ENCODE assay signal across 18 cellular contexts in the genomic region with DNA sequence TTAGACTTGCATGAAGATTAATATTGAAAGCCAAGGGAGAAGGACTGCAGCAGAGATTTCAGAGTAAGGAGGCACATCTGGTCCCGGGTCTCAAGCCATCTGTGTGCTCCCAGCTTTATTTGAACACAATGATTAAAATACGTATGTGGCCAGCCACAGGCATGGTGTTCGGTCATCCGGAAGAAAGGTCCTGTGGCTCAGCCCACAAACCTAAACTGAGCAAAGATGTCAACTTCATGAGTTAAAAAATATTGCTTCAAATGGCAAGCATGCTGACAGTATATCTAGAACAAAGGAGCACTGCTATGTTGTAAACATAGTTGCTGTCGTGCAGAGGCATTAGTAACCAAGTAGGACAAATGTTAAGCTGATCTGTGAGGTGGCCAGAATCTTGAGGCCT.
A peak's percentile ranks its signal among the peaks of the same experiment; 100 is the strongest.
DNase-seq lines count a peak whose midpoint lies in the region; ATAC-seq, FAIRE-seq and TF ChIP-seq lines count a peak whose summit lies in the region.
"Had no signal": no experiment of that assay in that cellular context is flagged by ENCODE, and none has a peak within 500 bp of the region (broad histone marks: within the 10 kb centered on the region; RNA-seq: fewer than 3 reads in every experiment).

No MANE protein-coding gene starts in this region.

- H4K20me1 ChIP-seq in HCT116 (ENCODE audit: insufficient read depth): no peaks in the 10 kb centered on the region
- no peaks in the 10 kb centered on the region for H4K20me1 ChIP-seq in astrocyte (ENCODE audit: insufficient read depth, low read length)
- no peaks in the 10 kb centered on the region for H4K20me1 ChIP-seq in keratinocyte (ENCODE audit: control insufficient read depth, extremely low read depth, insufficient read depth, low read length)

- H3K4me3 ChIP-seq in HCT116 (replicated peaks in 1 of 2; ENCODE audit: low read depth in 1 of 2, low read length in 2 of 2) (no peak overlapping the region), astrocyte (ENCODE audit: insufficient read depth, low read depth, low read length) (no peak overlapping the region), keratinocyte (ENCODE audit: control insufficient read depth in 2 of 3, extremely low read depth in 1 of 3, insufficient read depth in 2 of 3, low read depth in 1 of 3, low read length in 3 of 3) (no peak overlapping the region), lower lobe of right lung (no peak overlapping the region)
- H3K4me3 ChIP-seq: SK-N-MC, spleen, upper lobe of left lung had no signal

- RAD21 ChIA-PET in HCT116 (lab: Charles Lee; ENCODE audit: low non-redundant PET in 1 of 2, low total read pairs in 2 of 2, uncharacterized antibody in 2 of 2, unreplicated experiment in 2 of 2): interaction anchor here in 1 of 2 experiments (0.7 kb wide), 1 partner anchor 408 kb away, joined by 4 read pairs; no protein-coding TSS in a partner anchor

- intact Hi-C loops in HCT116 (cut with micrococcal nuclease): loop anchor here (2.0 kb wide), 1 partner anchor 408 kb away; no protein-coding TSS in a partner anchor
- intact Hi-C loops in lower lobe of right lung (cut with DNase I): no loop called here

- H3K27ac ChIP-seq in HCT116 (ENCODE audit: low read depth, low read length): peak overlapping the region; percentile 98
- H3K27ac ChIP-seq in astrocyte (ENCODE audit: low read depth, low read length): peak overlapping the region; percentile 45
- H3K27ac ChIP-seq in keratinocyte (ENCODE audit: control insufficient read depth, insufficient read depth, low read length): no peak overlapping the region
- no peak overlapping the region for H3K27ac ChIP-seq in lower lobe of right lung
- H3K27ac ChIP-seq: parathyroid adenoma, SK-N-MC, spleen, upper lobe of left lung had no signal

- H3K4me2 ChIP-seq in HCT116 (ENCODE audit: low read length) (peak overlapping the region; percentile 62), astrocyte (ENCODE audit: low read length) (no peak overlapping the region), keratinocyte (ENCODE audit: control insufficient read depth, extremely low read depth, insufficient read depth, low read depth, low read length) (no peak overlapping the region)

- no peak overlapping the region for H3K27ac Mint-ChIP-seq in astrocyte (ENCODE audit: unreplicated experiment)
- no peak overlapping the region for H3K27ac Mint-ChIP-seq in endothelial cell (ENCODE audit: unreplicated experiment)
- H3K27ac Mint-ChIP-seq: activated naive CD4-positive, alpha-beta T cell treated with anti-CD3 and anti-CD28 coated beads, Interleukin-2, amount 50 U/mL, for 72 hours; immature natural killer cell had no signal

- dilution Hi-C loops in keratinocyte (cut with MboI; ENCODE audit: extremely low pct_ligation_motif_present, low sequenced_read_pairs): no loop called here

- POLR2A ChIA-PET in HCT116 (lab: Charles Lee): interaction anchor here (0.7 to 1.4 kb wide), 6 partner anchors 8 to 188 kb away, joined by 3 to 6 read pairs (median 5); a partner anchor contains a TSS

- H3K9me1 ChIP-seq in keratinocyte (ENCODE audit: control insufficient read depth, extremely low read depth, insufficient read depth, low read length): no peaks in the 10 kb centered on the region

- peak; percentile 43 for DNase-seq in AG09319 (ENCODE audit: extremely low read depth, low read depth)
- DNase-seq in HCT116 (ENCODE audit: low read depth, low spot score): no peak
- DNase-seq in astrocyte (ENCODE audit: low read depth): peak; percentile 89
- no peak for DNase-seq in keratinocyte (ENCODE audit: low read depth, low spot score)
- DNase-seq in endothelial cell (ENCODE audit: low spot score): no peak
- no peak for DNase-seq in lower lobe of right lung
- DNase-seq: activated T-cell treated with anti-CD3 and anti-CD28 coated beads, Interleukin-2, amount 50 U/mL, for 1 hour; Calu3; immature natural killer cell; NCI-H446; spleen; stimulated activated naive CD4-positive, alpha-beta T cell treated with Interleukin-2 at 50 U/mL for 16 hours; upper lobe of left lung had no signal

- FAIRE-seq in astrocyte (lab: Jason Lieb, UNC) (no peak), keratinocyte (lab: Jason Lieb, UNC) (peak; percentile 66)

- H3K79me2 ChIP-seq in HCT116 (ENCODE audit: insufficient read depth, low read length): no peaks in the 10 kb centered on the region; the same call in 1 of the 2 replicates
- no peaks in the 10 kb centered on the region for H3K79me2 ChIP-seq in astrocyte (ENCODE audit: insufficient read depth, low read length)
- H3K79me2 ChIP-seq in keratinocyte (ENCODE audit: control insufficient read depth, insufficient read depth, low read length): no peaks in the 10 kb centered on the region
- H3K79me2 ChIP-seq: parathyroid adenoma had no signal

- H3K4me1 ChIP-seq in HCT116 (ENCODE audit: control insufficient read depth in 1 of 2, insufficient read depth in 2 of 2, low read length in 2 of 2) (peaks cover 61 to 77% of the 10 kb centered on the region in 2 experiments), astrocyte (ENCODE audit: insufficient read depth, low read length) (peaks cover 14% of the 10 kb centered on the region), keratinocyte (ENCODE audit: control insufficient read depth, extremely low read depth, insufficient read depth, low read length) (peaks cover 14% of the 10 kb centered on the region), lower lobe of right lung (no peaks in the 10 kb centered on the region)
- H3K4me1 ChIP-seq: parathyroid adenoma, spleen, upper lobe of left lung had no signal

- no peak for TF ChIP-seq RAD21 in HCT116 (IDR thresholded peaks at IDR 0.05; ENCODE audit: low read depth)

- no peaks in the 10 kb centered on the region for H3K9me3 ChIP-seq in HCT116 (ENCODE audit: control insufficient read depth in 1 of 2, insufficient read depth in 1 of 2, low read depth in 1 of 2, low read length in 2 of 2)
- H3K9me3 ChIP-seq in astrocyte (ENCODE audit: insufficient read depth, low read depth, low read length): no peaks in the 10 kb centered on the region
- H3K9me3 ChIP-seq in keratinocyte (ENCODE audit: control insufficient read depth, low read depth, low read length): no peaks in the 10 kb centered on the region
- H3K9me3 ChIP-seq in lower lobe of right lung: no peaks in the 10 kb centered on the region
- H3K9me3 ChIP-seq: spleen, upper lobe of left lung had no signal

- H3K4me3 Mint-ChIP-seq in astrocyte (ENCODE audit: unreplicated experiment) (no peak overlapping the region), endothelial cell (ENCODE audit: unreplicated experiment) (no peak overlapping the region)
- H3K4me3 Mint-ChIP-seq: immature natural killer cell had no signal

- TSS peak; percentile 62 for BruUV-seq in HCT116 (replicated peaks; lab: Mats Ljungman, UMichigan)

- no peak for TF ChIP-seq POLR2A in HCT116 (IDR thresholded peaks at IDR 0.05; ENCODE audit: borderline replicate concordance, extremely low read depth, insufficient read depth, insufficient read length)

- ATAC-seq in HCT116: peak; percentile 31
- ATAC-seq in HG03025 (IDR thresholded peaks at IDR 0.05; ENCODE audit: low FRiP score, unreplicated experiment): no peak
- no peak for ATAC-seq in HG02870 (IDR thresholded peaks at IDR 0.05; ENCODE audit: unreplicated experiment)
- ATAC-seq in lower lobe of right lung: no peak
- ATAC-seq: activated naive CD4-positive, alpha-beta T cell treated with anti-CD3 and anti-CD28 coated beads, Interleukin-2, amount 50 U/mL, for 72 hours had no signal

- H3K4me1 Mint-ChIP-seq in astrocyte (ENCODE audit: low read depth, unreplicated experiment) (peaks cover 4% of the 10 kb centered on the region), endothelial cell (ENCODE audit: unreplicated experiment) (no peaks in the 10 kb centered on the region)
- H3K4me1 Mint-ChIP-seq: immature natural killer cell had no signal

- H3K36me3 Mint-ChIP-seq in astrocyte (ENCODE audit: low read depth, unreplicated experiment) (no peaks in the 10 kb centered on the region), endothelial cell (ENCODE audit: low read depth, unreplicated experiment) (no peaks in the 10 kb centered on the region)
- H3K36me3 Mint-ChIP-seq: activated naive CD4-positive, alpha-beta T cell treated with anti-CD3 and anti-CD28 coated beads, Interleukin-2, amount 50 U/mL, for 72 hours; immature natural killer cell had no signal

- H3K36me3 ChIP-seq in HCT116 (ENCODE audit: control insufficient read depth in 1 of 2, insufficient read depth in 2 of 2, low read length in 2 of 2) (no peaks in the 10 kb centered on the region), astrocyte (ENCODE audit: insufficient read depth, low read length) (no peaks in the 10 kb centered on the region), keratinocyte (ENCODE audit: control insufficient read depth in 2 of 2, extremely low read depth in 1 of 2, insufficient read depth in 2 of 2, low read length in 2 of 2) (no peaks in the 10 kb centered on the region), lower lobe of right lung (no peaks in the 10 kb centered on the region)
- H3K36me3 ChIP-seq: spleen, upper lobe of left lung had no signal

- H3K9ac ChIP-seq in HCT116 (ENCODE audit: low read length) (peak overlapping the region; percentile 57), astrocyte (ENCODE audit: low read length) (no peak overlapping the region), keratinocyte (ENCODE audit: control insufficient read depth, extremely low read depth, insufficient read depth, low read length) (no peak overlapping the region)
- H3K9ac ChIP-seq: parathyroid adenoma had no signal

- H2AFZ ChIP-seq in HCT116 (ENCODE audit: low read depth, low read length, poor library complexity, severe bottlenecking) (no peak overlapping the region), astrocyte (ENCODE audit: low read depth, low read length) (peak overlapping the region; percentile 11), keratinocyte (ENCODE audit: control insufficient read depth, low read length) (no peak overlapping the region)
- H2AFZ ChIP-seq: parathyroid adenoma had no signal

- no peaks in the 10 kb centered on the region for H3K27me3 Mint-ChIP-seq in astrocyte (ENCODE audit: low read depth, unreplicated experiment)
- H3K27me3 Mint-ChIP-seq in endothelial cell (ENCODE audit: unreplicated experiment): peaks cover 3% of the 10 kb centered on the region

- H3K27me3 ChIP-seq in HCT116 (ENCODE audit: insufficient read depth, low read length) (no peaks in the 10 kb centered on the region), astrocyte (ENCODE audit: insufficient read depth, low read length) (no peaks in the 10 kb centered on the region), keratinocyte (ENCODE audit: control insufficient read depth, extremely low read depth, insufficient read depth, low read length) (no peaks in the 10 kb centered on the region), lower lobe of right lung (ENCODE audit: low read depth) (peaks cover 3% of the 10 kb centered on the region)
- H3K27me3 ChIP-seq: upper lobe of left lung had no signal

- CTCF ChIA-PET in HCT116 (lab: Charles Lee): interaction anchor here (0.6 kb wide), 2 partner anchors 396 to 406 kb away, joined by 3 read pairs; no protein-coding TSS in a partner anchor

- TF ChIP-seq CTCF in AG09319 (IDR thresholded peaks at IDR 0.05; ENCODE audit: low read depth, low read length) (no peak), HCT116 (IDR thresholded peaks at IDR 0.05 in 2 of 3, conservative IDR thresholded peaks at IDR 0.05 in 1 of 3; ENCODE audit: borderline replicate concordance in 1 of 3, insufficient read depth in 1 of 3, low read depth in 2 of 3, low read length in 2 of 3) (no peak), astrocyte (IDR thresholded peaks at IDR 0.05; ENCODE audit: insufficient read depth, low read depth, low read length) (no peak), keratinocyte (optimal IDR thresholded peaks at IDR 0.05 in 1 of 3, IDR thresholded peaks at IDR 0.05 in 1 of 3, conservative IDR thresholded peaks at IDR 0.05 in 1 of 3; ENCODE audit: extremely low read depth in 1 of 3, insufficient read depth in 2 of 3, low read length in 3 of 3) (no peak), endothelial cell (IDR thresholded peaks at IDR 0.05; ENCODE audit: unreplicated experiment) (no peak), lower lobe of right lung (IDR thresholded peaks at IDR 0.05) (no peak)

- no peaks in the 10 kb centered on the region for H3K9me2 ChIP-seq in HCT116 (ENCODE audit: insufficient read depth)

- H3K9me3 Mint-ChIP-seq in astrocyte (ENCODE audit: unreplicated experiment) (peaks cover 3% of the 10 kb centered on the region), endothelial cell (ENCODE audit: unreplicated experiment) (no peaks in the 10 kb centered on the region)
- H3K9me3 Mint-ChIP-seq: immature natural killer cell had no signal

Comparison
In these comparisons a context has a peak if more than half of its experiments do, and no peak if none do; other contexts are left out.
1. DNase-seq: peak in AG09319 (single experiment) and astrocyte (single experiment); none in HCT116 (single experiment), keratinocyte (single experiment), endothelial cell (single experiment) and lower lobe of right lung (single experiment).
2. H3K27ac ChIP-seq: peak in HCT116 (single experiment) and astrocyte (single experiment); none in keratinocyte (single experiment) and lower lobe of right lung (single experiment).